In the genomic region with DNA sequence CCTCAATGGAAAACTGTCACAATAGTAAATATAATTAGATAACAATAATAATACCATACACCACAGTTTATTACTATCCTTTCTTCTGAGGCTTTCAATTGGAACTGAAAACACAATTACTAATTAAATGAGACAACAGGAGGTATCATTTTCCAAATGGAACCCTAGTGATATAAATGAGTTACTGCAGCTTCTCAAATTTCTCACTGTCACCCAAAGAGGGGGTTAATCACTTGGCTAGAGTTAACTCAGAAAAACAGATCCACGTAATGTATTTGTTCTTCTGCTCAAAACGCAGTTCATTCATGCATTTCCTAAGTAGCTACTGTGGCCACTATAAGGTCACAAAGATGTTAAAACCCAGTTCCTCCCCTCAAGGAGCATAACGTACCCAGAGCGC, we compare ENCODE assay signal across 1 cellular context.
TF ChIP-seq lines count a peak whose summit lies in the region.

No MANE protein-coding gene starts in this region.

TF ChIP-seq in HEK293T, 16 proteins besides CTCF, POLR2A, EP300 and RAD21 (continued from another document):
- TF ChIP-seq, protein P1, sequence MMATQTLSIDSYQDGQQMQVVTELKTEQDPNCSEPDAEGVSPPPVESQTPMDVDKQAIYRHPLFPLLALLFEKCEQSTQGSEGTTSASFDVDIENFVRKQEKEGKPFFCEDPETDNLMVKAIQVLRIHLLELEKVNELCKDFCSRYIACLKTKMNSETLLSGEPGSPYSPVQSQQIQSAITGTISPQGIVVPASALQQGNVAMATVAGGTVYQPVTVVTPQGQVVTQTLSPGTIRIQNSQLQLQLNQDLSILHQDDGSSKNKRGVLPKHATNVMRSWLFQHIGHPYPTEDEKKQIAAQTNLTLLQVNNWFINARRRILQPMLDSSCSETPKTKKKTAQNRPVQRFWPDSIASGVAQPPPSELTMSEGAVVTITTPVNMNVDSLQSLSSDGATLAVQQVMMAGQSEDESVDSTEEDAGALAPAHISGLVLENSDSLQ (IDR thresholded peaks at IDR 0.05) = 0 out of 2 replicates have a peak, but pooled peaks have one; percentile 4
- no peak for TF ChIP-seq ARNT (IDR thresholded peaks at IDR 0.05)
- no peak for TF ChIP-seq TARDBP (IDR thresholded peaks at IDR 0.05)
- no peak for TF ChIP-seq FOXA1 (IDR thresholded peaks at IDR 0.05)
- TF ChIP-seq NFRKB (IDR thresholded peaks at IDR 0.05) = no peak
- TF ChIP-seq FOXK2 (IDR thresholded peaks at IDR 0.05) = no peak
- TF ChIP-seq ELF4 (IDR thresholded peaks at IDR 0.05) = no peak
- TF ChIP-seq SUZ12 (IDR thresholded peaks at IDR 0.05) = no peak
TF ChIP-seq in HEK293T: peak in this region for 1.
